Comparison of ENCODE assay signal across 9 cellular contexts in genomic region chr12:55705802-55706402, GRCh38. TPM values are rescaled to one million over a fixed set of nuclear protein-coding genes. Genes with fewer than 3 reads are reported as not detected.
DNase-seq lines count a peak whose midpoint lies in the region; ATAC-seq, FAIRE-seq and TF ChIP-seq lines count a peak whose summit lies in the region.
"Had no signal": no experiment of that assay in that cellular context is flagged by ENCODE, and none has a peak within 500 bp of the region (broad histone marks: within the 10 kb centered on the region; RNA-seq: fewer than 3 reads in every experiment).

No MANE protein-coding gene starts in this region.

- H3K4me2 ChIP-seq in mesenchymal stem cell (ENCODE audit: low read length, poor library complexity, severe bottlenecking): no peak overlapping the region

- ATAC-seq in HG03460 (IDR thresholded peaks at IDR 0.05; ENCODE audit: unreplicated experiment): no peak
- ATAC-seq in HG03354 (IDR thresholded peaks at IDR 0.05; ENCODE audit: poor library complexity, severe bottlenecking, unreplicated experiment): no peak

- no peak overlapping the region for H3K4ac ChIP-seq in mesenchymal stem cell (ENCODE audit: low read depth in 1 of 2, low read length in 2 of 2)

- H3K4me1 ChIP-seq in mesenchymal stem cell (ENCODE audit: control insufficient read depth, insufficient read depth, low read depth, low read length): peaks cover 12% of the 10 kb centered on the region

- CTCF ChIA-PET in HEK293T (lab: Yijun Ruan, JAX): interaction anchor here (0.8 to 1.8 kb wide), 11 partner anchors 9 to 112 kb away, joined by 3 to 10 read pairs (median 4); partner anchors contain the start of genes BLOC1S1, ORMDL2 and SARNP

- POLR2A ChIA-PET in HEK293T (lab: Yijun Ruan, JAX): interaction anchor here (0.8 to 2.9 kb wide), 4 partner anchors 10 to 24 kb away, joined by 3 to 18 read pairs (median 8); partner anchors contain the start of genes BLOC1S1 and RDH5

- peak overlapping the region; percentile 84 for H3K9ac ChIP-seq in mesenchymal stem cell (ENCODE audit: low read length)

- no peak overlapping the region for H3K4me3 ChIP-seq in AG09309 (ENCODE audit: control insufficient read depth, low read depth, low read length)
- no peak overlapping the region for H3K4me3 ChIP-seq in bronchial epithelial cell (ENCODE audit: low read depth, low read length)
- H3K4me3 ChIP-seq in mesenchymal stem cell (ENCODE audit: insufficient read depth in 1 of 2, low read depth in 1 of 2, low read length in 2 of 2): peak overlapping the region in 1 of 2 experiments; percentile 83

- H2BK12ac ChIP-seq in mesenchymal stem cell (ENCODE audit: low read length in 2 of 2): no peak overlapping the region

- H3K14ac ChIP-seq in mesenchymal stem cell (ENCODE audit: low read length in 2 of 2): no peak overlapping the region

- no peak overlapping the region for H2BK15ac ChIP-seq in mesenchymal stem cell (ENCODE audit: low read depth, poor library complexity, severe bottlenecking)

- no peak overlapping the region for H2AK5ac ChIP-seq in mesenchymal stem cell (ENCODE audit: low read length, severe bottlenecking)

- no peak overlapping the region for H3K18ac ChIP-seq in mesenchymal stem cell (ENCODE audit: low read depth in 1 of 2, low read length in 2 of 2)

- H4K8ac ChIP-seq in mesenchymal stem cell (ENCODE audit: low read length): no peak overlapping the region

- no peak for DNase-seq in AG09309 (ENCODE audit: low read depth)
- peak; percentile 38 for DNase-seq in HEK293T (ENCODE audit: extremely low spot score)
- DNase-seq in bronchial epithelial cell (ENCODE audit: low read depth): no peak
- DNase-seq in mesenchymal stem cell: no peak
- DNase-seq in amniotic stem cell (lab: John Stamatoyannopoulos, UW): no peak
- no peak for DNase-seq in urothelium cell line (ENCODE audit: low spot score)
- DNase-seq: stimulated activated CD4-positive, alpha-beta T cell treated with anti-CD3 and anti-CD28 coated beads, Interleukin-2, amount 100 ng/mL, for 24 hours had no signal

- peak; percentile 36 for TF ChIP-seq CTCF in AG09309 (IDR thresholded peaks at IDR 0.05; ENCODE audit: control insufficient read depth, insufficient read depth, low read depth, low read length, missing control alignments)
- peak; percentile 42 for TF ChIP-seq CTCF in bronchial epithelial cell (IDR thresholded peaks at IDR 0.05; ENCODE audit: insufficient read depth, low read length, severe bottlenecking)

- H3K27me3 ChIP-seq in bronchial epithelial cell (ENCODE audit: control insufficient read depth, insufficient read depth, low read length) (peaks cover 29% of the 10 kb centered on the region), mesenchymal stem cell (ENCODE audit: control insufficient read depth in 1 of 2, insufficient read depth in 1 of 2, low read length in 2 of 2) (peaks cover 0 to 46% of the 10 kb centered on the region in 2 experiments)

- no peak overlapping the region for H3K27ac ChIP-seq in mesenchymal stem cell (ENCODE audit: low read length, poor library complexity, severe bottlenecking)

- WGBS in mesenchymal stem cell: 42% methylated on average over 5 of the region's 5 CpGs

- no peak overlapping the region for H4K91ac ChIP-seq in mesenchymal stem cell (ENCODE audit: low read length)

- no peaks in the 10 kb centered on the region for H3K9me3 ChIP-seq in mesenchymal stem cell (ENCODE audit: control insufficient read depth, low read length)

- H2BK120ac ChIP-seq in mesenchymal stem cell (ENCODE audit: low read depth, low read length): no peak overlapping the region

- H3K36me3 ChIP-seq in bronchial epithelial cell (ENCODE audit: control insufficient read depth, insufficient read depth, low read length): no peaks in the 10 kb centered on the region
- peaks cover 0 to 12% of the 10 kb centered on the region in 2 experiments for H3K36me3 ChIP-seq in mesenchymal stem cell (ENCODE audit: control insufficient read depth in 1 of 2, insufficient read depth in 2 of 2, low read depth in 1 of 2, low read length in 2 of 2)

- H2BK5ac ChIP-seq in mesenchymal stem cell (ENCODE audit: low read depth, low read length, poor library complexity, severe bottlenecking): no peak overlapping the region

- no peak overlapping the region for H3K23ac ChIP-seq in mesenchymal stem cell (ENCODE audit: low read length in 2 of 2)

- no peak overlapping the region for H2AFZ ChIP-seq in mesenchymal stem cell (ENCODE audit: low read depth, low read length)

- FAIRE-seq in bronchial epithelial cell (lab: Jason Lieb, UNC): no peak
- no peak for FAIRE-seq in urothelium cell line (lab: Jason Lieb, UNC)

- H3K79me1 ChIP-seq in mesenchymal stem cell (replicated peaks; ENCODE audit: low read length, poor library complexity, severe bottlenecking): no peaks in the 10 kb centered on the region

TF ChIP-seq in HEK293T, 16 proteins besides CTCF, POLR2A, EP300 and RAD21:
- no peak for TF ChIP-seq NFRKB (IDR thresholded peaks at IDR 0.05)
- no peak for TF ChIP-seq FOXM1 (IDR thresholded peaks at IDR 0.05; ENCODE audit: borderline replicate concordance)
- TF ChIP-seq CTBP1 (IDR thresholded peaks at IDR 0.05; ENCODE audit: borderline replicate concordance): no peak
- TF ChIP-seq SP1 (IDR thresholded peaks at IDR 0.05): no peak

RNA-seq across cellular contexts. Expression of gene ITGA7, which starts 1.8 kb away (rescaled TPM):
- total RNA-seq in bronchial epithelial cell: 0.79 and 1.3 TPM in 2 replicates
- polyA plus RNA-seq in mesenchymal stem cell (2013, experiment 1 of 2): 0.30 TPM
- polyA plus RNA-seq in mesenchymal stem cell (2013, experiment 2 of 2): 0.23 TPM

RNA-seq across cellular contexts. Expression of gene BLOC1S1, which starts 9.9 kb away (rescaled TPM):
- 64.5 and 89.1 TPM in 2 replicates for total RNA-seq in bronchial epithelial cell
- 95.3 TPM for polyA plus RNA-seq in mesenchymal stem cell (2013, experiment 1 of 2)
- 97.2 TPM for polyA plus RNA-seq in mesenchymal stem cell (2013, experiment 2 of 2)

RNA-seq across cellular contexts. Expression of gene RDH5, which starts 14.3 kb away (rescaled TPM):
- 1.1 and 2.3 TPM in 2 replicates for total RNA-seq in bronchial epithelial cell
- polyA plus RNA-seq in mesenchymal stem cell (2013, experiment 1 of 2): 1.1 TPM
- 1.1 TPM for polyA plus RNA-seq in mesenchymal stem cell (2013, experiment 2 of 2)

RNA-seq across cellular contexts. Expression of gene CD63, which starts 22.9 kb away (rescaled TPM):
- 1,301 and 1,307 TPM in 2 replicates for total RNA-seq in bronchial epithelial cell
- polyA plus RNA-seq in mesenchymal stem cell (2013, experiment 1 of 2): 3,698 TPM
- polyA plus RNA-seq in mesenchymal stem cell (2013, experiment 2 of 2): 3,754 TPM

RNA-seq across cellular contexts. Expression of gene GDF11, which starts 37.0 kb away (rescaled TPM):
- total RNA-seq in bronchial epithelial cell: 0.13 and 0.26 TPM in 2 replicates
- 23.3 TPM for polyA plus RNA-seq in mesenchymal stem cell (2013, experiment 1 of 2)
- 21.7 TPM for polyA plus RNA-seq in mesenchymal stem cell (2013, experiment 2 of 2)
